Comparison of ENCODE assay signal across 1 cellular context in the genomic region with DNA sequence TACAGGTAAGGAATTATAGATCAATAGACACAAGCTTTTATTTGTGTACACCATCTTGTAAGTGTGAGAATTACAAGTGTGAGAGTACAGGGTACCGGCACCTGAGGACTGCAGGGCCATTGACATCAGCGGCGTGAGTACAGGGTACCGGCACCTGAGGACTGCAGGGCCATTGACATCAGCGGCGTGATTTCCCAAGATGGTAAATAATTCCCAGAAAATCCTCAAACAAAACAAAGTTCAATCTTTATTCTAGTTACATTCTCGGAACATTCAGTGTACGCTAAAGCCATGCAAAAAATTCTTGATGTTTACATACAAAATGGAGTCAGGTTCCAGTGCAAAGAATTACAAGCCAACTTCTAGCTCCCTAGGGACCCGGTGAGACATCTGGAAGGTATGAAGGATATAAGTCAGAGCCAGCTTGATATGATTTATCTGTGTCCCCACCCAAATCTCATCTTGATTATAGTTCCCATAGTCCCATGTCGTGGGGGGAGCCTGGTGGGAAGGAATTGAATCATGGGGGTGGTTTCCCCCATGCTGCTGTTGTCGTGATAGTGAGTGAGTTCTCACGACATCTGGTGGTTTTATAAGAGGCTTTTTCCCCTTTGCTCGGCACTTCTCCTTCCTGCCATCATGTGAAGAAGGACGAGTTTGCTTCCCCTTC.
TF ChIP-seq lines count a peak whose summit lies in the region.

No MANE protein-coding gene starts in this region.

TF ChIP-seq in HepG2, 621 proteins besides CTCF, POLR2A, EP300 and RAD21 (continues in another document):
- TF ChIP-seq, protein P1, sequence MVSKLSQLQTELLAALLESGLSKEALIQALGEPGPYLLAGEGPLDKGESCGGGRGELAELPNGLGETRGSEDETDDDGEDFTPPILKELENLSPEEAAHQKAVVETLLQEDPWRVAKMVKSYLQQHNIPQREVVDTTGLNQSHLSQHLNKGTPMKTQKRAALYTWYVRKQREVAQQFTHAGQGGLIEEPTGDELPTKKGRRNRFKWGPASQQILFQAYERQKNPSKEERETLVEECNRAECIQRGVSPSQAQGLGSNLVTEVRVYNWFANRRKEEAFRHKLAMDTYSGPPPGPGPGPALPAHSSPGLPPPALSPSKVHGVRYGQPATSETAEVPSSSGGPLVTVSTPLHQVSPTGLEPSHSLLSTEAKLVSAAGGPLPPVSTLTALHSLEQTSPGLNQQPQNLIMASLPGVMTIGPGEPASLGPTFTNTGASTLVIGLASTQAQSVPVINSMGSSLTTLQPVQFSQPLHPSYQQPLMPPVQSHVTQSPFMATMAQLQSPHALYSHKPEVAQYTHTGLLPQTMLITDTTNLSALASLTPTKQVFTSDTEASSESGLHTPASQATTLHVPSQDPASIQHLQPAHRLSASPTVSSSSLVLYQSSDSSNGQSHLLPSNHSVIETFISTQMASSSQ (IDR thresholded peaks at IDR 0.05; ENCODE audit: low read depth), result peak; percentile 32; the same call in 1 of the 2 replicates
- TF ChIP-seq, protein P1 (CRISPR knock-in tag; IDR thresholded peaks at IDR 0.05; ENCODE audit: borderline replicate concordance), result peak; percentile 34; the same call in 1 of the 2 replicates
- TF ChIP-seq, protein P2, sequence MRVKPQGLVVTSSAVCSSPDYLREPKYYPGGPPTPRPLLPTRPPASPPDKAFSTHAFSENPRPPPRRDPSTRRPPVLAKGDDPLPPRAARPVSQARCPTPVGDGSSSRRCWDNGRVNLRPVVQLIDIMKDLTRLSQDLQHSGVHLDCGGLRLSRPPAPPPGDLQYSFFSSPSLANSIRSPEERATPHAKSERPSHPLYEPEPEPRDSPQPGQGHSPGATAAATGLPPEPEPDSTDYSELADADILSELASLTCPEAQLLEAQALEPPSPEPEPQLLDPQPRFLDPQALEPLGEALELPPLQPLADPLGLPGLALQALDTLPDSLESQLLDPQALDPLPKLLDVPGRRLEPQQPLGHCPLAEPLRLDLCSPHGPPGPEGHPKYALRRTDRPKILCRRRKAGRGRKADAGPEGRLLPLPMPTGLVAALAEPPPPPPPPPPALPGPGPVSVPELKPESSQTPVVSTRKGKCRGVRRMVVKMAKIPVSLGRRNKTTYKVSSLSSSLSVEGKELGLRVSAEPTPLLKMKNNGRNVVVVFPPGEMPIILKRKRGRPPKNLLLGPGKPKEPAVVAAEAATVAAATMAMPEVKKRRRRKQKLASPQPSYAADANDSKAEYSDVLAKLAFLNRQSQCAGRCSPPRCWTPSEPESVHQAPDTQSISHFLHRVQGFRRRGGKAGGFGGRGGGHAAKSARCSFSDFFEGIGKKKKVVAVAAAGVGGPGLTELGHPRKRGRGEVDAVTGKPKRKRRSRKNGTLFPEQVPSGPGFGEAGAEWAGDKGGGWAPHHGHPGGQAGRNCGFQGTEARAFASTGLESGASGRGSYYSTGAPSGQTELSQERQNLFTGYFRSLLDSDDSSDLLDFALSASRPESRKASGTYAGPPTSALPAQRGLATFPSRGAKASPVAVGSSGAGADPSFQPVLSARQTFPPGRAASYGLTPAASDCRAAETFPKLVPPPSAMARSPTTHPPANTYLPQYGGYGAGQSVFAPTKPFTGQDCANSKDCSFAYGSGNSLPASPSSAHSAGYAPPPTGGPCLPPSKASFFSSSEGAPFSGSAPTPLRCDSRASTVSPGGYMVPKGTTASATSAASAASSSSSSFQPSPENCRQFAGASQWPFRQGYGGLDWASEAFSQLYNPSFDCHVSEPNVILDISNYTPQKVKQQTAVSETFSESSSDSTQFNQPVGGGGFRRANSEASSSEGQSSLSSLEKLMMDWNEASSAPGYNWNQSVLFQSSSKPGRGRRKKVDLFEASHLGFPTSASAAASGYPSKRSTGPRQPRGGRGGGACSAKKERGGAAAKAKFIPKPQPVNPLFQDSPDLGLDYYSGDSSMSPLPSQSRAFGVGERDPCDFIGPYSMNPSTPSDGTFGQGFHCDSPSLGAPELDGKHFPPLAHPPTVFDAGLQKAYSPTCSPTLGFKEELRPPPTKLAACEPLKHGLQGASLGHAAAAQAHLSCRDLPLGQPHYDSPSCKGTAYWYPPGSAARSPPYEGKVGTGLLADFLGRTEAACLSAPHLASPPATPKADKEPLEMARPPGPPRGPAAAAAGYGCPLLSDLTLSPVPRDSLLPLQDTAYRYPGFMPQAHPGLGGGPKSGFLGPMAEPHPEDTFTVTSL (CRISPR knock-in tag; IDR thresholded peaks at IDR 0.05; ENCODE audit: borderline replicate concordance), result peak; percentile 64; the same call in 1 of the 2 replicates
- no peak for TF ChIP-seq ZNF615 (CRISPR knock-in tag; IDR thresholded peaks at IDR 0.05; ENCODE audit: borderline replicate concordance)
- 0 out of 2 replicates have a peak, but pooled peaks have one; percentile 47 for TF ChIP-seq ZNF430 (CRISPR knock-in tag; IDR thresholded peaks at IDR 0.05)
- TF ChIP-seq MIER2 (CRISPR knock-in tag; IDR thresholded peaks at IDR 0.05), result peak; percentile 63; the same call in 1 of the 2 replicates
- peak; percentile 64; the same call in 1 of the 2 replicates for TF ChIP-seq CEBPG (CRISPR knock-in tag; IDR thresholded peaks at IDR 0.05)
- peak; percentile 81 for TF ChIP-seq BCL6 (CRISPR knock-in tag; IDR thresholded peaks at IDR 0.05)
- 0 out of 2 replicates have a peak, but pooled peaks have one; percentile 50 for TF ChIP-seq ZNF44 (CRISPR knock-in tag; IDR thresholded peaks at IDR 0.05)
- TF ChIP-seq RCOR2 (CRISPR knock-in tag; IDR thresholded peaks at IDR 0.05), result peak; percentile 64
- TF ChIP-seq HNF4G (IDR thresholded peaks at IDR 0.05; ENCODE audit: borderline replicate concordance, low read depth, low read length), result peak; percentile 54; the same call in 1 of the 2 replicates
- TF ChIP-seq HNF4G (CRISPR knock-in tag; IDR thresholded peaks at IDR 0.05; ENCODE audit: borderline replicate concordance, low read depth), result peak; percentile 60; the same call in 1 of the 2 replicates
- TF ChIP-seq LCORL (IDR thresholded peaks at IDR 0.05), result no peak
- TF ChIP-seq LCORL (CRISPR knock-in tag; IDR thresholded peaks at IDR 0.05), result peak; percentile 64; the same call in 1 of the 2 replicates
- TF ChIP-seq ONECUT2 (CRISPR knock-in tag; IDR thresholded peaks at IDR 0.05), result no peak
- TF ChIP-seq FOXO1 (CRISPR knock-in tag; IDR thresholded peaks at IDR 0.05), result peak; percentile 84
- peak; percentile 49; the same call in 1 of the 2 replicates for TF ChIP-seq POGZ (CRISPR knock-in tag; IDR thresholded peaks at IDR 0.05)
- 0 out of 2 replicates have a peak, but pooled peaks have one; percentile 44 for TF ChIP-seq SALL2 (CRISPR knock-in tag; IDR thresholded peaks at IDR 0.05)
- TF ChIP-seq, protein P3, sequence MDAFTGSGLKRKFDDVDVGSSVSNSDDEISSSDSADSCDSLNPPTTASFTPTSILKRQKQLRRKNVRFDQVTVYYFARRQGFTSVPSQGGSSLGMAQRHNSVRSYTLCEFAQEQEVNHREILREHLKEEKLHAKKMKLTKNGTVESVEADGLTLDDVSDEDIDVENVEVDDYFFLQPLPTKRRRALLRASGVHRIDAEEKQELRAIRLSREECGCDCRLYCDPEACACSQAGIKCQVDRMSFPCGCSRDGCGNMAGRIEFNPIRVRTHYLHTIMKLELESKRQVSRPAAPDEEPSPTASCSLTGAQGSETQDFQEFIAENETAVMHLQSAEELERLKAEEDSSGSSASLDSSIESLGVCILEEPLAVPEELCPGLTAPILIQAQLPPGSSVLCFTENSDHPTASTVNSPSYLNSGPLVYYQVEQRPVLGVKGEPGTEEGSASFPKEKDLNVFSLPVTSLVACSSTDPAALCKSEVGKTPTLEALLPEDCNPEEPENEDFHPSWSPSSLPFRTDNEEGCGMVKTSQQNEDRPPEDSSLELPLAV (CRISPR knock-in tag; conservative IDR thresholded peaks at IDR 0.05; ENCODE audit: low read depth), result no peak
- TF ChIP-seq FOXK1 (CRISPR knock-in tag; IDR thresholded peaks at IDR 0.05; ENCODE audit: borderline replicate concordance, low read depth), result 0 out of 2 replicates have a peak, but pooled peaks have one; percentile 69
- TF ChIP-seq, protein P4, sequence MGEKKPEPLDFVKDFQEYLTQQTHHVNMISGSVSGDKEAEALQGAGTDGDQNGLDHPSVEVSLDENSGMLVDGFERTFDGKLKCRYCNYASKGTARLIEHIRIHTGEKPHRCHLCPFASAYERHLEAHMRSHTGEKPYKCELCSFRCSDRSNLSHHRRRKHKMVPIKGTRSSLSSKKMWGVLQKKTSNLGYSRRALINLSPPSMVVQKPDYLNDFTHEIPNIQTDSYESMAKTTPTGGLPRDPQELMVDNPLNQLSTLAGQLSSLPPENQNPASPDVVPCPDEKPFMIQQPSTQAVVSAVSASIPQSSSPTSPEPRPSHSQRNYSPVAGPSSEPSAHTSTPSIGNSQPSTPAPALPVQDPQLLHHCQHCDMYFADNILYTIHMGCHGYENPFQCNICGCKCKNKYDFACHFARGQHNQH (CRISPR knock-in tag; IDR thresholded peaks at IDR 0.05), result peak; percentile 88
- TF ChIP-seq ZFX (CRISPR knock-in tag; IDR thresholded peaks at IDR 0.05; ENCODE audit: low read depth), result peak; percentile 44; the same call in 1 of the 2 replicates
- TF ChIP-seq ASH2L (IDR thresholded peaks at IDR 0.05; ENCODE audit: insufficient read length, low read depth, low read length), result peak; percentile 41
- peak; percentile 85 for TF ChIP-seq HMG20A (CRISPR knock-in tag; IDR thresholded peaks at IDR 0.05; ENCODE audit: borderline replicate concordance)
- TF ChIP-seq PHF21A (CRISPR knock-in tag; IDR thresholded peaks at IDR 0.05), result peak; percentile 82
- TF ChIP-seq HOXA9 (CRISPR knock-in tag; IDR thresholded peaks at IDR 0.05; ENCODE audit: borderline replicate concordance), result 0 out of 2 replicates have a peak, but pooled peaks have one; percentile 14
- peak; percentile 81 for TF ChIP-seq ISL2 (CRISPR knock-in tag; IDR thresholded peaks at IDR 0.05)
- TF ChIP-seq ZNF501 (CRISPR knock-in tag; IDR thresholded peaks at IDR 0.05), result peak; percentile 56; the same call in 1 of the 2 replicates
- TF ChIP-seq, protein P5, sequence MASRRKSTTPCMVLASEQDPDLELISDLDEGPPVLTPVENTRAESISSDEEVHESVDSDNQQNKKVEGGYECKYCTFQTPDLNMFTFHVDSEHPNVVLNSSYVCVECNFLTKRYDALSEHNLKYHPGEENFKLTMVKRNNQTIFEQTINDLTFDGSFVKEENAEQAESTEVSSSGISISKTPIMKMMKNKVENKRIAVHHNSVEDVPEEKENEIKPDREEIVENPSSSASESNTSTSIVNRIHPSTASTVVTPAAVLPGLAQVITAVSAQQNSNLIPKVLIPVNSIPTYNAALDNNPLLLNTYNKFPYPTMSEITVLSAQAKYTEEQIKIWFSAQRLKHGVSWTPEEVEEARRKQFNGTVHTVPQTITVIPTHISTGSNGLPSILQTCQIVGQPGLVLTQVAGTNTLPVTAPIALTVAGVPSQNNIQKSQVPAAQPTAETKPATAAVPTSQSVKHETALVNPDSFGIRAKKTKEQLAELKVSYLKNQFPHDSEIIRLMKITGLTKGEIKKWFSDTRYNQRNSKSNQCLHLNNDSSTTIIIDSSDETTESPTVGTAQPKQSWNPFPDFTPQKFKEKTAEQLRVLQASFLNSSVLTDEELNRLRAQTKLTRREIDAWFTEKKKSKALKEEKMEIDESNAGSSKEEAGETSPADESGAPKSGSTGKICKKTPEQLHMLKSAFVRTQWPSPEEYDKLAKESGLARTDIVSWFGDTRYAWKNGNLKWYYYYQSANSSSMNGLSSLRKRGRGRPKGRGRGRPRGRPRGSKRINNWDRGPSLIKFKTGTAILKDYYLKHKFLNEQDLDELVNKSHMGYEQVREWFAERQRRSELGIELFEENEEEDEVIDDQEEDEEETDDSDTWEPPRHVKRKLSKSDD (CRISPR knock-in tag; IDR thresholded peaks at IDR 0.05; ENCODE audit: low read depth), result peak; percentile 76
- 0 out of 2 replicates have a peak, but pooled peaks have one; percentile 34 for TF ChIP-seq ZNF709 (CRISPR knock-in tag; IDR thresholded peaks at IDR 0.05)
- TF ChIP-seq, protein P6, sequence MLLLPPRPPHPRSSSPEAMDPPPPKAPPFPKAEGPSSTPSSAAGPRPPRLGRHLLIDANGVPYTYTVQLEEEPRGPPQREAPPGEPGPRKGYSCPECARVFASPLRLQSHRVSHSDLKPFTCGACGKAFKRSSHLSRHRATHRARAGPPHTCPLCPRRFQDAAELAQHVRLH (CRISPR knock-in tag; IDR thresholded peaks at IDR 0.05; ENCODE audit: borderline replicate concordance, low read depth), result peak; percentile 43; the same call in 1 of the 2 replicates
- TF ChIP-seq ZNF747 (CRISPR knock-in tag; IDR thresholded peaks at IDR 0.05; ENCODE audit: borderline replicate concordance), result 0 out of 2 replicates have a peak, but pooled peaks have one; percentile 25
- TF ChIP-seq ZMYM3 (CRISPR knock-in tag; IDR thresholded peaks at IDR 0.05), result peak; percentile 57; the same call in 1 of the 2 replicates
- TF ChIP-seq RFXANK (CRISPR knock-in tag; IDR thresholded peaks at IDR 0.05), result 0 out of 2 replicates have a peak, but pooled peaks have one; percentile 38
- TF ChIP-seq CBX5 (CRISPR knock-in tag; IDR thresholded peaks at IDR 0.05; ENCODE audit: borderline replicate concordance), result 0 out of 2 replicates have a peak, but pooled peaks have one; percentile 36
- TF ChIP-seq ZNF644 (CRISPR knock-in tag; IDR thresholded peaks at IDR 0.05; ENCODE audit: low read depth), result peak; percentile 47; the same call in 1 of the 2 replicates
- TF ChIP-seq PHF5A (CRISPR knock-in tag; IDR thresholded peaks at IDR 0.05; ENCODE audit: low read depth, unreplicated experiment), result peak; percentile 28
- TF ChIP-seq, protein P7, sequence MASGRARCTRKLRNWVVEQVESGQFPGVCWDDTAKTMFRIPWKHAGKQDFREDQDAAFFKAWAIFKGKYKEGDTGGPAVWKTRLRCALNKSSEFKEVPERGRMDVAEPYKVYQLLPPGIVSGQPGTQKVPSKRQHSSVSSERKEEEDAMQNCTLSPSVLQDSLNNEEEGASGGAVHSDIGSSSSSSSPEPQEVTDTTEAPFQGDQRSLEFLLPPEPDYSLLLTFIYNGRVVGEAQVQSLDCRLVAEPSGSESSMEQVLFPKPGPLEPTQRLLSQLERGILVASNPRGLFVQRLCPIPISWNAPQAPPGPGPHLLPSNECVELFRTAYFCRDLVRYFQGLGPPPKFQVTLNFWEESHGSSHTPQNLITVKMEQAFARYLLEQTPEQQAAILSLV (CRISPR knock-in tag; IDR thresholded peaks at IDR 0.05; ENCODE audit: borderline replicate concordance), result no peak
